ENCODE assay signal across 33 cellular contexts in genomic region chr3:160176923-160177322, GRCh38. TPM values are rescaled to one million over a fixed set of nuclear protein-coding genes. Genes with fewer than 3 reads are reported as not detected.
"Had no signal": no experiment of that assay in that cellular context is flagged by ENCODE, and none has a peak within 500 bp of the region (broad histone marks: within the 10 kb centered on the region; RNA-seq: fewer than 3 reads in every experiment).

No MANE protein-coding gene starts in this region.

- H3K4me3 ChIP-seq: adrenal gland, ascending aorta, body of pancreas, breast epithelium, cardiac muscle cell had no signal

- DNase-seq: activated effector memory CD4-positive, alpha-beta T cell treated with anti-CD3 and anti-CD28 coated beads, Interleukin-2, amount 50 U/mL, for 16 hours; activated effector memory CD4-positive, alpha-beta T cell treated with Interleukin-2 at 50 U/mL for 16 hours; activated gamma-delta T cell; activated gamma-delta T cell treated with Interleukin-2 at 50 U/mL for 16 hours; activated naive CD4-positive, alpha-beta T cell; activated naive CD4-positive, alpha-beta T cell treated with anti-CD3 and anti-CD28 coated beads for 36 hours; activated naive CD4-positive, alpha-beta T cell treated with anti-CD3 and anti-CD28 coated beads, Interleukin-2, amount 10 ng/mL, durations not matched to agents 7 days and 5 days; activated naive CD4-positive, alpha-beta T cell treated with anti-CD3 and anti-CD28 coated beads, Interleukin-2, amount 50 U/mL, for 16 hours; activated naive CD4-positive, alpha-beta T cell treated with Interleukin-2 at 50 U/mL for 16 hours; activated naive CD8-positive, alpha-beta T cell treated with anti-CD3 and anti-CD28 coated beads for 36 hours; activated naive CD8-positive, alpha-beta T cell treated with anti-CD3 and anti-CD28 coated beads, Interleukin-2, amount 10 ng/mL, durations not matched to agents 7 days and 5 days; activated naive CD8-positive, alpha-beta T cell treated with anti-CD3 and anti-CD28 coated beads, Interleukin-2, amount 50 U/mL, for 24 hours; activated T-cell treated with anti-CD3 and anti-CD28 coated beads, Interleukin-2, amount 50 U/mL, for 24 hours; activated T-cell treated with anti-CD3 and anti-CD28 coated beads, Interleukin-2, amount 50 U/mL, for 4 hours; activated T-cell treated with anti-CD3 and anti-CD28 coated beads, Interleukin-2, amount 50 U/mL, for 48 hours; activated T-cell treated with anti-CD3 and anti-CD28 coated beads, Interleukin-2, amount 50 U/mL, for 72 hours; adrenal gland; amniotic stem cell; amygdala; anterior cingulate cortex; aorta; body of pancreas; brain microvascular endothelial cell; caudate nucleus; central memory CD4-positive, alpha-beta T cell; cerebellar nuclear complex had no signal

- H3K36me3 ChIP-seq: adrenal gland, ascending aorta, brain microvascular endothelial cell, breast epithelium, cardiac muscle cell had no signal

- H3K4me1 ChIP-seq: adrenal gland, ascending aorta, body of pancreas, breast epithelium had no signal

- H3K27ac ChIP-seq: adrenal gland, ascending aorta, body of pancreas, brain microvascular endothelial cell, breast epithelium, cardiac muscle cell had no signal

- FAIRE-seq: astrocyte, bronchial epithelial cell had no signal

- H3K27me3 ChIP-seq: adrenal gland, ascending aorta, body of pancreas, brain microvascular endothelial cell, breast epithelium, cardiac muscle cell had no signal

- H3K9me3 ChIP-seq: adrenal gland, ascending aorta, body of pancreas, breast epithelium had no signal

- ATAC-seq: activated naive CD4-positive, alpha-beta T cell treated with anti-CD3 and anti-CD28 coated beads, Interleukin-2, amount 50 U/mL, for 72 hours; activated naive CD8-positive, alpha-beta T cell treated with anti-CD3 and anti-CD28 coated beads, Interleukin-2, amount 50 U/mL, for 24 hours; activated T-cell treated with anti-CD3 and anti-CD28 coated beads, Interleukin-2, amount 50 U/mL, for 4 hours; activated T-cell treated with anti-CD3 and anti-CD28 coated beads, Interleukin-2, amount 50 U/mL, for 72 hours; activated T-helper 17 cell treated with anti-CD3 and anti-CD28 coated beads, Interleukin-2, amount 50 U/mL, for 72 hours; body of pancreas had no signal

RNA-seq across cellular contexts. Expression of gene C3orf80, which starts 48.3 kb away (rescaled TPM):
- total RNA-seq: activated naive CD4-positive, alpha-beta T cell treated with anti-CD3 and anti-CD28 coated beads for 36 hours; activated naive CD8-positive, alpha-beta T cell treated with anti-CD3 and anti-CD28 coated beads for 36 hours; activated naive CD8-positive, alpha-beta T cell treated with anti-CD3 and anti-CD28 coated beads, Interleukin-2, amount 10 ng/mL, durations not matched to agents 7 days and 5 days; ascending aorta; bronchial epithelial cell had no signal
